In genomic region chr6:137313211-137313610, GRCh38 we compare ENCODE assay signal across 19 cellular contexts.
DNase-seq lines count a peak whose midpoint lies in the region; ATAC-seq, FAIRE-seq and TF ChIP-seq lines count a peak whose summit lies in the region.
"Had no signal": no experiment of that assay in that cellular context is flagged by ENCODE, and none has a peak within 500 bp of the region (broad histone marks: within the 10 kb centered on the region; RNA-seq: fewer than 3 reads in every experiment).

No MANE protein-coding gene starts in this region.

- H3K4me2 ChIP-seq in BLaER1, result peak overlapping the region; percentile 70
- H3K4me2 ChIP-seq in BLaER1 treated with 17β-estradiol and CSF1 and Interleukin-3, amounts not matched to agents 10 nM and 100 nM, result peak overlapping the region; percentile 31 to 81 (median 59); a peak in 20 of 22 replicates
- no peak overlapping the region for H3K4me2 ChIP-seq in K562 (ENCODE audit: insufficient read depth, low read length)

- H3K4me1 ChIP-seq in BLaER1, result peaks cover 38% of the 10 kb centered on the region
- H3K4me1 ChIP-seq in BLaER1 treated with 17β-estradiol and CSF1 and Interleukin-3, amounts not matched to agents 10 nM and 100 nM, result peaks cover 34 to 71% (median 43%) of the 10 kb centered on the region in 10 experiments
- H3K4me1 ChIP-seq in K562 (replicated peaks in 1 of 2; ENCODE audit: control insufficient read depth in 2 of 2, insufficient read depth in 2 of 2, low read length in 2 of 2), result 0 out of 5 replicates have a peak, but pooled peaks cover 0 to 6% of the 10 kb centered on the region in 2 experiments

- no peak for TF ChIP-seq RAD21 in K562 (CRISPR knock-in tag; conservative IDR thresholded peaks at IDR 0.05 in 1 of 2, IDR thresholded peaks at IDR 0.05 in 1 of 2)

- intact Hi-C loops in K562 (cut with micrococcal nuclease), result loop anchor here (5.0 kb wide), 1 partner anchor 346 kb away; no protein-coding TSS in a partner anchor

- no TSS peak for BruUV-seq in K562 (replicated peaks; lab: Mats Ljungman, UMichigan)

- POLR2A ChIA-PET in K562 (lab: Yijun Ruan, JAX), result no interaction called here

- H3K27me3 Mint-ChIP-seq in nephron progenitor cell (ENCODE audit: low read depth, poor library complexity), result no peaks in the 10 kb centered on the region
- H3K27me3 Mint-ChIP-seq: B cell; CD4-positive, alpha-beta memory T cell had no signal

- H3K27ac ChIP-seq in BLaER1 (no peak overlapping the region), K562 (ENCODE audit: extremely low read depth, low read depth, low read length) (no peak overlapping the region)
- H3K27ac ChIP-seq in BLaER1 treated with 17β-estradiol and CSF1 and Interleukin-3, amounts not matched to agents 10 nM and 100 nM, result no peak overlapping the region
- H3K27ac ChIP-seq: GM23248 had no signal

- H3K79me2 ChIP-seq in K562 (ENCODE audit: control insufficient read depth, insufficient read depth, low read length), result no peaks in the 10 kb centered on the region

- no peaks in the 10 kb centered on the region for H3K9me1 ChIP-seq in K562 (ENCODE audit: control insufficient read depth, insufficient read depth, low read length)

- no peak for FAIRE-seq in K562 (lab: Jason Lieb, UNC)
- FAIRE-seq: GM12891, GM18507, H1 had no signal

- H3K4me3 ChIP-seq in BLaER1 (no peak overlapping the region), K562 (no peak overlapping the region)
- H3K4me3 ChIP-seq in BLaER1 treated with 17β-estradiol and CSF1 and Interleukin-3, amounts not matched to agents 10 nM and 100 nM, result no peak overlapping the region

- DNase-seq in K562 (ENCODE audit: extremely low read depth in 1 of 4, low spot score in 3 of 4) (no peak), nephron progenitor cell (no peak), AG20443 (ENCODE audit: low spot score) (no peak), midbrain (lab: John Stamatoyannopoulos, UW) (no peak)
- DNase-seq: C1 segment of cervical spinal cord; Calu3; CD4-positive, alpha-beta memory T cell; COR-L47; DND-41; GDM1; H7; HCEC 1CT had no signal

- no peak overlapping the region for H3K4me3 Mint-ChIP-seq in nephron progenitor cell
- H3K4me3 Mint-ChIP-seq: B cell; CD4-positive, alpha-beta memory T cell had no signal

- H3K27me3 ChIP-seq in BLaER1 (no peaks in the 10 kb centered on the region), K562 (ENCODE audit: control insufficient read depth in 2 of 2, insufficient read depth in 2 of 2, low read length in 2 of 2) (no peaks in the 10 kb centered on the region)
- H3K27me3 ChIP-seq in BLaER1 treated with 17β-estradiol and CSF1 and Interleukin-3, amounts not matched to agents 10 nM and 100 nM, result no peaks in the 10 kb centered on the region

- H4K20me1 ChIP-seq in BLaER1, result no peaks in the 10 kb centered on the region
- no peaks in the 10 kb centered on the region for H4K20me1 ChIP-seq in BLaER1 treated with 17β-estradiol and CSF1 and Interleukin-3, amounts not matched to agents 10 nM and 100 nM
- no peaks in the 10 kb centered on the region for H4K20me1 ChIP-seq in K562 (replicated peaks; ENCODE audit: control insufficient read depth, insufficient read depth, low read length)

- ATAC-seq in K562, result no peak

- in situ Hi-C loops in K562 (cut with MboI), result no loop called here

- 5% methylated on average over 1 of the region's 1 CpG for WGBS in K562 (ENCODE audit: insufficient coverage, low coverage, missing lambda C conversion rate)

- H3K4me1 Mint-ChIP-seq in nephron progenitor cell, result peaks cover 16% of the 10 kb centered on the region

- no peak overlapping the region for H3K9ac ChIP-seq in BLaER1
- no peak overlapping the region for H3K9ac ChIP-seq in BLaER1 treated with 17β-estradiol and CSF1 and Interleukin-3, amounts not matched to agents 10 nM and 100 nM
- no peak overlapping the region for H3K9ac ChIP-seq in K562 (ENCODE audit: insufficient read depth in 1 of 2, low read depth in 2 of 2, low read length in 2 of 2)
- H3K9ac ChIP-seq: GM23248 had no signal

- H3K27ac Mint-ChIP-seq in nephron progenitor cell, result peak overlapping the region; percentile 12
- H3K27ac Mint-ChIP-seq: B cell had no signal

- TF ChIP-seq EP300 in K562 (IDR thresholded peaks at IDR 0.05; ENCODE audit: low read length), result no peak

- H3K9me3 ChIP-seq in BLaER1 (no peaks in the 10 kb centered on the region), K562 (replicated peaks; ENCODE audit: control insufficient read depth, insufficient read depth, low read depth, low read length) (no peaks in the 10 kb centered on the region)
- H3K9me3 ChIP-seq in BLaER1 treated with 17β-estradiol and CSF1 and Interleukin-3, amounts not matched to agents 10 nM and 100 nM (replicated peaks in 1 of 11), result no peaks in the 10 kb centered on the region

- CTCF ChIA-PET in K562 (lab: Yijun Ruan, JAX; ENCODE audit: low intra/inter-chr PET ratio), result interaction anchor here (2.5 to 3.1 kb wide), 2 partner anchors 41 to 219 kb away, joined by 18 to 23 read pairs; no protein-coding TSS in a partner anchor

- TF ChIP-seq CTCF in K562 (IDR thresholded peaks at IDR 0.05 in 2 of 3, conservative IDR thresholded peaks at IDR 0.05 in 1 of 3; ENCODE audit: insufficient read depth in 2 of 3, low read depth in 1 of 3, low read length in 3 of 3), result no peak
- TF ChIP-seq CTCF in nephron progenitor cell (IDR thresholded peaks at IDR 0.05), result no peak

- H3K9me3 Mint-ChIP-seq in nephron progenitor cell, result no peaks in the 10 kb centered on the region
- H3K9me3 Mint-ChIP-seq: CD4-positive, alpha-beta memory T cell had no signal

- no peak for TF ChIP-seq POLR2A in K562 (conservative IDR thresholded peaks at IDR 0.05)

- H2AFZ ChIP-seq in K562 (ENCODE audit: low read depth, low read length), result no peak overlapping the region

- H3K36me3 ChIP-seq in BLaER1 (no peaks in the 10 kb centered on the region), K562 (ENCODE audit: control insufficient read depth, insufficient read depth, low read length) (no peaks in the 10 kb centered on the region)
- no peaks in the 10 kb centered on the region for H3K36me3 ChIP-seq in BLaER1 treated with 17β-estradiol and CSF1 and Interleukin-3, amounts not matched to agents 10 nM and 100 nM

- no peaks in the 10 kb centered on the region for H3K36me3 Mint-ChIP-seq in nephron progenitor cell (ENCODE audit: low read depth)
- H3K36me3 Mint-ChIP-seq: CD4-positive, alpha-beta memory T cell had no signal

TF ChIP-seq in K562, 482 proteins besides CTCF, POLR2A, EP300 and RAD21:
- TF ChIP-seq ADNP (tag; IDR thresholded peaks at IDR 0.05) (no peak), ZNF24 (IDR thresholded peaks at IDR 0.05) (peak; percentile 62; the same call in 1 of the 2 replicates)
